ENCODE assay signal across 14 cellular contexts in the genomic region with DNA sequence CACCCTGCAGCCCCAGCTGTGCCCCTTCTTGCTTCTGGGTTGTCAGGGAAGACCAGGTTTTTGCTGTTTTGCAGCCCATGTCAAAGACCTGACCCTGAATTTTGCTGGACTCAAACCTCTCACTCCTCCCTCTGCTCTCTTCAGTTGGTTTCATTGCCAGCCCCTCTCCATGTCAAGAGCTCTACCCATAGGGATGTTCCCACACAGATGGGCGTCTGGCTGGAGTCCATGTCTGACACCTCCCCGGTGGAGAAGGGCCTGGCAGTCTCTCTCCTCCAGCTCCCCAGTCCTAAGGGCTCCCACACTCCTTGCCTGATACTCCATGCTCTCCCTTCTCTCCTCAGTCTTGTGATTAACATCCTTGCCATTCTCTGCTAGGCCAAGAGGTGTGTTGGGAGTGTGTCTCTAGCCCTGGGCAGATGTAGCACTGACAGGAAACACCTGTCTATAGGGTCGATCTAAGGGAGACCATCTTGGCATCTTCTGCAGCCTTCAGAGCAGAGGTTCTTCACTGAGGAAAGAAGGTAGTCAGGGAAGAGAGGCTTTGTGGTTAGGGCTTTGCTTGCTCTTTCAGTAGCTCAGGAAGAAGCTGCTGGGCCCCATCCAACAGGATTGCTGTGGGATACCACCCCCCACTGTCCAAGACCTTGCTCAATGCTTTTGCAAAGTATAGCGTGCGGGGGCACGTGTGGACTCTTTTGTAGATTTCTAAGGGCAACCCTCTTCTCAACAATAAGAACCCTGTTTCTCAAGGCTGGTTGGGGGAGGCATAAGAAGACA.
"Had no signal": no experiment of that assay in that cellular context is flagged by ENCODE, and none has a peak within 500 bp of the region (broad histone marks: within the 10 kb centered on the region; RNA-seq: fewer than 3 reads in every experiment).

No MANE protein-coding gene starts in this region.

- H3K27ac ChIP-seq: colonic mucosa, esophagus muscularis mucosa, hepatocyte, transverse colon, vagina had no signal

- H3K36me3 ChIP-seq: colonic mucosa, esophagus muscularis mucosa, transverse colon, vagina had no signal

- H3K36me3 Mint-ChIP-seq: natural killer cell had no signal

- H3K27ac Mint-ChIP-seq: natural killer cell had no signal

- DNase-seq: activated CD4-positive, alpha-beta T cell treated with anti-CD3 and anti-CD28 coated beads, Interleukin-2, amount 10 ng/mL, durations not matched to agents 7 days and 5 days; activated CD8-positive, alpha-beta memory T cell treated with anti-CD3 and anti-CD28 coated beads, Interleukin-2, amount 50 U/mL, for 48 hours; activated gamma-delta T cell treated with Interleukin-2 at 50 U/mL for 16 hours; aorta; colonic mucosa; mesendoderm; natural killer cell; stimulated activated CD4-positive, alpha-beta T cell treated with anti-CD3 and anti-CD28 coated beads, Interleukin-4, amount 100 ng/mL, for 1 hour; stimulated activated naive CD4-positive, alpha-beta T cell; transverse colon had no signal

- H3K79me2 ChIP-seq: hepatocyte had no signal

- H3K4me3 ChIP-seq: colonic mucosa, esophagus muscularis mucosa, hepatocyte, transverse colon, vagina had no signal

- H3K4me3 Mint-ChIP-seq: activated CD4-positive, alpha-beta T cell treated with anti-CD3 and anti-CD28 coated beads, Interleukin-2, amount 10 ng/mL, durations not matched to agents 7 days and 5 days; activated naive CD8-positive, alpha-beta T cell; natural killer cell had no signal

- H3K9me3 Mint-ChIP-seq: activated CD4-positive, alpha-beta T cell treated with anti-CD3 and anti-CD28 coated beads, Interleukin-2, amount 10 ng/mL, durations not matched to agents 7 days and 5 days; natural killer cell had no signal

- H3K27me3 ChIP-seq: colonic mucosa, hepatocyte, vagina had no signal

- H3K9me3 ChIP-seq: colonic mucosa, esophagus muscularis mucosa, transverse colon, vagina had no signal

- H3K4me1 ChIP-seq: colonic mucosa had no signal

- H2AFZ ChIP-seq: hepatocyte had no signal

- H3K4me2 ChIP-seq: hepatocyte had no signal
